Comparison of ENCODE assay signal across 15 cellular contexts in the genomic region with DNA sequence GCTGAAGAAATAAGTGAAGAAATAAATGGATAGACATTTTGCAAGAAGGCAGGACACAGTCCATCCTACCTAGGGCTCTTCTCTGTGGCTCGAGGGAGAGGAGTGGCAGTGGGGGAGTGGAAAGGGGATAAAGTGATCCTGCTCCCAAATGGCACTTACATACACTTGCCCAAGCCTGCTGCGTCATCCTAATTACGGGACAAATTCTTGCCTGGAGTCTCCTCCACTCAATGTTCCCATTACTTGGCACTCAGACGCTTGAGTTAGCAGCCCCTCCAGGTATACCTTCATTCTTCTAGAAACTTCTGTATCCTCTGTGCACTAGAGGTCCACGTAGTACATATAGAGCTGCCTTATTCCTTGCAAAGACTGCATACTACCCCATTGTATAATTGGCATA. TPM values are rescaled to one million over a fixed set of nuclear protein-coding genes. Genes with fewer than 3 reads are reported as not detected.
DNase-seq lines count a peak whose midpoint lies in the region; ATAC-seq and TF ChIP-seq lines count a peak whose summit lies in the region.
"Had no signal": no experiment of that assay in that cellular context is flagged by ENCODE, and none has a peak within 500 bp of the region (broad histone marks: within the 10 kb centered on the region; RNA-seq: fewer than 3 reads in every experiment).

No MANE protein-coding gene starts in this region.

- no CpG with 5 or more reads among the region's 5 CpGs for WGBS in H9 (ENCODE audit: extremely low coverage, insufficient read length, low lambda C conversion rate)
- 85 to 88% methylated on average over 5 of the region's 5 CpGs for WGBS in thyroid gland, 2 donors

- no peak for ATAC-seq in activated CD8-positive, alpha-beta memory T cell treated with anti-CD3 and anti-CD28 coated beads, Interleukin-2, amount 10 ng/mL, durations not matched to agents 7 days and 5 days
- no peak for ATAC-seq in stimulated activated naive B cell treated with anti-CD40 and anti-IgM and Interleukin-4, amounts not matched to agents 10 μg/mL and 1 μg/mL and 100 μg/mL, for 72 hours (replicated peaks)

- no peak overlapping the region for H2BK5ac ChIP-seq in H9 (ENCODE audit: insufficient read length, low read length)

- H3T11ph ChIP-seq in H9 (ENCODE audit: low read length), result no peak overlapping the region

- H4K8ac ChIP-seq in H9 (replicated peaks; ENCODE audit: insufficient read length, low read depth, low read length), result no peak overlapping the region

- H3K4me3 ChIP-seq in thyroid gland (replicated peaks in 1 of 3), result no peak overlapping the region
- H3K4me3 ChIP-seq: SJSA1 had no signal

- no peak overlapping the region for H3K27ac Mint-ChIP-seq in activated CD8-positive, alpha-beta memory T cell treated with anti-CD3 and anti-CD28 coated beads, Interleukin-2, amount 10 ng/mL, durations not matched to agents 7 days and 5 days
- no peak overlapping the region for H3K27ac Mint-ChIP-seq in H9
- peak overlapping the region; percentile 88 for H3K27ac Mint-ChIP-seq in dendritic cell treated with granulocyte-macrophage colony-stimulating factor and Interleukin-4, amounts not matched to agents 40 ng/mL and 50 ng/mL, for 4 days
- H3K27ac Mint-ChIP-seq in stimulated activated naive B cell treated with anti-CD40 and anti-IgM and Interleukin-4, amounts not matched to agents 10 μg/mL and 1 μg/mL and 100 μg/mL, for 72 hours, result peak overlapping the region; percentile 94
- H3K27ac Mint-ChIP-seq in Calu3 (ENCODE audit: unreplicated experiment), result no peak overlapping the region
- H3K27ac Mint-ChIP-seq: CD4-positive, CD25-positive, alpha-beta regulatory T cell had no signal

- intact Hi-C loops in dendritic cell treated with granulocyte-macrophage colony-stimulating factor and Interleukin-4, amounts not matched to agents 40 ng/mL and 50 ng/mL, for 4 days (cut with micrococcal nuclease), result loop anchor here (5.0 kb wide), 1 partner anchor 40 kb away; no protein-coding TSS in a partner anchor
- intact Hi-C loops in Calu3 (cut with micrococcal nuclease; ENCODE audit: unreplicated experiment) (no loop called here), thyroid gland (cut with DNase I) (no loop called here)

- H2BK120ac ChIP-seq in H9 (ENCODE audit: low read depth, low read length, poor library complexity, severe bottlenecking), result no peak overlapping the region

- H3K23me2 ChIP-seq in H9 (ENCODE audit: insufficient read length, low read depth, low read length, poor library complexity, severe bottlenecking), result no peaks in the 10 kb centered on the region

- no peak overlapping the region for H3K23ac ChIP-seq in H9 (ENCODE audit: insufficient read length, low read depth, low read length)

- H3K4me3 Mint-ChIP-seq in activated CD8-positive, alpha-beta memory T cell treated with anti-CD3 and anti-CD28 coated beads, Interleukin-2, amount 10 ng/mL, durations not matched to agents 7 days and 5 days, result no peak overlapping the region
- H3K4me3 Mint-ChIP-seq in H9 (no peak overlapping the region), Calu3 (ENCODE audit: low read depth, unreplicated experiment) (no peak overlapping the region)
- H3K4me3 Mint-ChIP-seq in dendritic cell treated with granulocyte-macrophage colony-stimulating factor and Interleukin-4, amounts not matched to agents 40 ng/mL and 50 ng/mL, for 4 days, result peak overlapping the region; percentile 6
- peak overlapping the region; percentile 64 to 72 for H3K4me3 Mint-ChIP-seq in stimulated activated naive B cell treated with anti-CD40 and anti-IgM and Interleukin-4, amounts not matched to agents 10 μg/mL and 1 μg/mL and 100 μg/mL, for 72 hours
- H3K4me3 Mint-ChIP-seq: CD4-positive, CD25-positive, alpha-beta regulatory T cell had no signal

- no peak overlapping the region for H3K14ac ChIP-seq in H9 (ENCODE audit: insufficient read depth, low read length)

- no peaks in the 10 kb centered on the region for H3K79me2 ChIP-seq in H9 (ENCODE audit: insufficient read depth, low read length)

- H3K36me3 Mint-ChIP-seq in activated CD8-positive, alpha-beta memory T cell treated with anti-CD3 and anti-CD28 coated beads, Interleukin-2, amount 10 ng/mL, durations not matched to agents 7 days and 5 days, result no peaks in the 10 kb centered on the region
- no peaks in the 10 kb centered on the region for H3K36me3 Mint-ChIP-seq in H9 (ENCODE audit: insufficient read depth in 1 of 3, low read depth in 3 of 3)
- no peaks in the 10 kb centered on the region for H3K36me3 Mint-ChIP-seq in dendritic cell treated with granulocyte-macrophage colony-stimulating factor and Interleukin-4, amounts not matched to agents 40 ng/mL and 50 ng/mL, for 4 days (ENCODE audit: low read depth)
- H3K36me3 Mint-ChIP-seq in stimulated activated naive B cell treated with anti-CD40 and anti-IgM and Interleukin-4, amounts not matched to agents 10 μg/mL and 1 μg/mL and 100 μg/mL, for 72 hours, result no peaks in the 10 kb centered on the region
- H3K36me3 Mint-ChIP-seq in Calu3 (ENCODE audit: insufficient read depth, unreplicated experiment), result peaks cover 5% of the 10 kb centered on the region
- H3K36me3 Mint-ChIP-seq: CD4-positive, CD25-positive, alpha-beta regulatory T cell had no signal

- TF ChIP-seq CTCF in H9 (conservative IDR thresholded peaks at IDR 0.05) (no peak), Calu3 (IDR thresholded peaks at IDR 0.05; ENCODE audit: unreplicated experiment) (no peak), thyroid gland (IDR thresholded peaks at IDR 0.05) (no peak)

- BruUV-seq in Calu3 (replicated peaks; lab: Mats Ljungman, UMichigan), result no TSS peak

- no peaks in the 10 kb centered on the region for H4K20me1 ChIP-seq in H9 (ENCODE audit: control insufficient read depth, insufficient read depth, insufficient read length)

- H3K4me1 Mint-ChIP-seq in activated CD8-positive, alpha-beta memory T cell treated with anti-CD3 and anti-CD28 coated beads, Interleukin-2, amount 10 ng/mL, durations not matched to agents 7 days and 5 days, result peaks cover 40% of the 10 kb centered on the region
- H3K4me1 Mint-ChIP-seq in H9 (peaks cover 23 to 27% of the 10 kb centered on the region in 2 experiments), Calu3 (ENCODE audit: low read depth, unreplicated experiment) (no peaks in the 10 kb centered on the region)
- peaks cover 69% of the 10 kb centered on the region for H3K4me1 Mint-ChIP-seq in dendritic cell treated with granulocyte-macrophage colony-stimulating factor and Interleukin-4, amounts not matched to agents 40 ng/mL and 50 ng/mL, for 4 days (ENCODE audit: low read depth)
- H3K4me1 Mint-ChIP-seq in stimulated activated naive B cell treated with anti-CD40 and anti-IgM and Interleukin-4, amounts not matched to agents 10 μg/mL and 1 μg/mL and 100 μg/mL, for 72 hours, result peaks cover 45 to 56% of the 10 kb centered on the region in 2 donors

- H3K4me1 ChIP-seq in H9 (ENCODE audit: insufficient read depth, low read length), result no peaks in the 10 kb centered on the region
- H3K4me1 ChIP-seq in thyroid gland, result no peaks in the 10 kb centered on the region

- no peaks in the 10 kb centered on the region for H3K9me3 ChIP-seq in H9 (ENCODE audit: control insufficient read depth, low read depth, low read length)
- no peaks in the 10 kb centered on the region for H3K9me3 ChIP-seq in thyroid gland
- H3K9me3 ChIP-seq: SJSA1 had no signal

- no peak overlapping the region for H4K91ac ChIP-seq in H9 (ENCODE audit: insufficient read length, low read depth, low read length)

- no peaks in the 10 kb centered on the region for H3K36me3 ChIP-seq in thyroid gland
- H3K36me3 ChIP-seq: SJSA1 had no signal

- no peak overlapping the region for H2BK20ac ChIP-seq in H9 (ENCODE audit: low read depth, low read length, poor library complexity, severe bottlenecking)

- no peak overlapping the region for H3K27ac ChIP-seq in H9 (ENCODE audit: insufficient read length, low read depth, low read length)
- H3K27ac ChIP-seq in thyroid gland, result no peak overlapping the region
- H3K27ac ChIP-seq: SJSA1 had no signal

- no peak overlapping the region for H2BK12ac ChIP-seq in H9 (ENCODE audit: insufficient read length, low read depth, low read length)

- no peak overlapping the region for H3K56ac ChIP-seq in H9 (ENCODE audit: insufficient read length, low read depth, low read length)

- CTCF ChIA-PET in activated CD8-positive, alpha-beta memory T cell treated with anti-CD3 and anti-CD28 coated beads, Interleukin-2, amount 10 ng/mL, durations not matched to agents 7 days and 5 days (lab: Charles Lee), result interaction anchor here (1.4 kb wide), 1 partner anchor 113 kb away, joined by 3 read pairs; no protein-coding TSS in a partner anchor
- CTCF ChIA-PET in Calu3 (lab: Charles Lee), result no interaction called here

- no peak overlapping the region for H3K9ac ChIP-seq in H9 (ENCODE audit: extremely low read depth, insufficient read length, low read length)

- no peaks in the 10 kb centered on the region for H3K79me1 ChIP-seq in H9 (ENCODE audit: insufficient read depth, low read depth, low read length, poor library complexity, severe bottlenecking)

- H2AFZ ChIP-seq in H9 (ENCODE audit: low read length), result no peak overlapping the region

- TF ChIP-seq POLR2A in thyroid gland (IDR thresholded peaks at IDR 0.05), result no peak

- H3K27me3 Mint-ChIP-seq in activated CD8-positive, alpha-beta memory T cell treated with anti-CD3 and anti-CD28 coated beads, Interleukin-2, amount 10 ng/mL, durations not matched to agents 7 days and 5 days, result no peaks in the 10 kb centered on the region
- H3K27me3 Mint-ChIP-seq in H9 (ENCODE audit: low read depth), result peaks cover 35% of the 10 kb centered on the region
- H3K27me3 Mint-ChIP-seq in dendritic cell treated with granulocyte-macrophage colony-stimulating factor and Interleukin-4, amounts not matched to agents 40 ng/mL and 50 ng/mL, for 4 days, result no peaks in the 10 kb centered on the region
- H3K27me3 Mint-ChIP-seq in stimulated activated naive B cell treated with anti-CD40 and anti-IgM and Interleukin-4, amounts not matched to agents 10 μg/mL and 1 μg/mL and 100 μg/mL, for 72 hours, result no peaks in the 10 kb centered on the region
- H3K27me3 Mint-ChIP-seq in Calu3 (ENCODE audit: unreplicated experiment), result no peaks in the 10 kb centered on the region

- no peak overlapping the region for H2BK15ac ChIP-seq in H9 (ENCODE audit: low read depth, low read length)

- peak; percentile 35 for DNase-seq in activated CD8-positive, alpha-beta memory T cell treated with anti-CD3 and anti-CD28 coated beads for 24 hours
- DNase-seq in activated CD8-positive, alpha-beta memory T cell treated with anti-CD3 and anti-CD28 coated beads, Interleukin-2, amount 10 ng/mL, durations not matched to agents 7 days and 5 days, result no peak
- peak; percentile 20 for DNase-seq in H9
- DNase-seq in stimulated activated naive B cell treated with anti-CD40 and anti-IgM and Interleukin-4, amounts not matched to agents 10 μg/mL and 1 μg/mL and 100 μg/mL, for 72 hours, result no peak
- no peak for DNase-seq in Calu3
- DNase-seq in thyroid gland, result no peak
- no peak for DNase-seq in SIG-M5 (lab: John Stamatoyannopoulos, UW)
- DNase-seq: Karpas-422, NCI-H1105 treated with DMSO at 0.1 percent for 48 hours, NCI-H187, NCI-H446 treated with DMSO at 0.1 percent for 48 hours, NCI-H82 had no signal

- H3K27me3 ChIP-seq in H9 (ENCODE audit: insufficient read depth, low read length) (peaks cover 6% of the 10 kb centered on the region; the same call in 1 of the 2 replicates), thyroid gland (no peaks in the 10 kb centered on the region)
- H3K27me3 ChIP-seq: SJSA1 had no signal

- no peak overlapping the region for H3K18ac ChIP-seq in H9 (ENCODE audit: insufficient read length, low read depth, low read length)

- no peak overlapping the region for H3K4ac ChIP-seq in H9 (ENCODE audit: low read depth, low read length)

- H4K5ac ChIP-seq in H9 (ENCODE audit: insufficient read length, low read depth, low read length), result no peak overlapping the region

- no peak overlapping the region for H3K4me2 ChIP-seq in H9 (ENCODE audit: insufficient read depth, insufficient read length, low read length)

- no peaks in the 10 kb centered on the region for H3K9me3 Mint-ChIP-seq in activated CD8-positive, alpha-beta memory T cell treated with anti-CD3 and anti-CD28 coated beads, Interleukin-2, amount 10 ng/mL, durations not matched to agents 7 days and 5 days (ENCODE audit: low read depth)
- H3K9me3 Mint-ChIP-seq in H9, result no peaks in the 10 kb centered on the region
- no peaks in the 10 kb centered on the region for H3K9me3 Mint-ChIP-seq in dendritic cell treated with granulocyte-macrophage colony-stimulating factor and Interleukin-4, amounts not matched to agents 40 ng/mL and 50 ng/mL, for 4 days
- H3K9me3 Mint-ChIP-seq in stimulated activated naive B cell treated with anti-CD40 and anti-IgM and Interleukin-4, amounts not matched to agents 10 μg/mL and 1 μg/mL and 100 μg/mL, for 72 hours, result peaks cover 0 to 3% of the 10 kb centered on the region in 2 donors
- no peaks in the 10 kb centered on the region for H3K9me3 Mint-ChIP-seq in Calu3 (ENCODE audit: low read depth, unreplicated experiment)
- H3K9me3 Mint-ChIP-seq: CD4-positive, CD25-positive, alpha-beta regulatory T cell had no signal

- no peak overlapping the region for H2AK5ac ChIP-seq in H9 (ENCODE audit: insufficient read length, low read length)

RNA-seq across cellular contexts. Expression of gene MAP3K14, which starts 15.7 kb away (rescaled TPM):
- total RNA-seq in activated CD8-positive, alpha-beta memory T cell treated with anti-CD3 and anti-CD28 coated beads, Interleukin-2, amount 10 ng/mL, durations not matched to agents 7 days and 5 days, result 10 to 100 TPM; 39.3 to 43.0 TPM
- total RNA-seq in H9 (2021), result 7.6 and 7.8 TPM in 2 replicates
- 26.7 and 33.2 TPM in 2 replicates for total RNA-seq in Calu3 (2022)
- total RNA-seq in thyroid gland, result 10 to 100 TPM in 1 of 4 donors, 1 to 10 TPM in 3; 4.1 to 21.7 (median 6.2) TPM

Comparison
In these comparisons a context has a peak if more than half of its experiments do, and no peak if none do; other contexts are left out.
1. DNase-seq: peak in activated CD8-positive, alpha-beta memory T cell treated with anti-CD3 and anti-CD28 coated beads for 24 hours (single experiment) and H9 (single experiment); none in activated CD8-positive, alpha-beta memory T cell treated with anti-CD3 and anti-CD28 coated beads, Interleukin-2, amount 10 ng/mL, durations not matched to agents 7 days and 5 days (single experiment), stimulated activated naive B cell treated with anti-CD40 and anti-IgM and Interleukin-4, amounts not matched to agents 10 μg/mL and 1 μg/mL and 100 μg/mL, for 72 hours (single experiment), Calu3 (single experiment), thyroid gland (0 of 2) and SIG-M5 (single experiment).
2. H3K27ac Mint-ChIP-seq: peak in dendritic cell treated with granulocyte-macrophage colony-stimulating factor and Interleukin-4, amounts not matched to agents 40 ng/mL and 50 ng/mL, for 4 days (single experiment) and stimulated activated naive B cell treated with anti-CD40 and anti-IgM and Interleukin-4, amounts not matched to agents 10 μg/mL and 1 μg/mL and 100 μg/mL, for 72 hours (single experiment); none in activated CD8-positive, alpha-beta memory T cell treated with anti-CD3 and anti-CD28 coated beads, Interleukin-2, amount 10 ng/mL, durations not matched to agents 7 days and 5 days (single experiment), H9 (0 of 3) and Calu3 (single experiment).
3. H3K4me3 Mint-ChIP-seq: peak in dendritic cell treated with granulocyte-macrophage colony-stimulating factor and Interleukin-4, amounts not matched to agents 40 ng/mL and 50 ng/mL, for 4 days (single experiment) and stimulated activated naive B cell treated with anti-CD40 and anti-IgM and Interleukin-4, amounts not matched to agents 10 μg/mL and 1 μg/mL and 100 μg/mL, for 72 hours (2 of 2); none in activated CD8-positive, alpha-beta memory T cell treated with anti-CD3 and anti-CD28 coated beads, Interleukin-2, amount 10 ng/mL, durations not matched to agents 7 days and 5 days (single experiment), H9 (0 of 2) and Calu3 (single experiment).